34 cellular contexts compared by ENCODE assay signal in genomic region chr20:35421322-35421721, GRCh38. TPM values are rescaled to one million over a fixed set of nuclear protein-coding genes. Genes with fewer than 3 reads are reported as not detected.
"Had no signal": no experiment of that assay in that cellular context is flagged by ENCODE, and none has a peak within 500 bp of the region (broad histone marks: within the 10 kb centered on the region; RNA-seq: fewer than 3 reads in every experiment).

No MANE protein-coding gene starts in this region.

- DNase-seq: hypothalamus; immature natural killer cell; kidney; left colon; left lung; lower lobe of right lung; mesendoderm; naive B cell; natural killer cell; nephron progenitor cell; occipital lobe; stimulated activated CD4-positive, alpha-beta T cell treated with anti-CD3 and anti-CD28 coated beads, Interleukin-12 subunit alpha, Interleukin-12 subunit beta, amount 100 ng/mL, for 4 hours; stimulated activated CD4-positive, alpha-beta T cell treated with anti-CD3 and anti-CD28 coated beads, Interleukin-15, amount 100 ng/mL, for 24 hours; stimulated activated CD4-positive, alpha-beta T cell treated with anti-CD3 and anti-CD28 coated beads, Interleukin-2, amount 100 ng/mL, for 24 hours; stimulated activated CD4-positive, alpha-beta T cell treated with anti-CD3 and anti-CD28 coated beads, Interleukin-4, amount 100 ng/mL, for 1 hour; stimulated activated naive B cell treated with anti-CD40 and anti-IgM and Interleukin-4, amounts not matched to agents 10 μg/mL and 1 μg/mL and 100 μg/mL, for 72 hours; stimulated activated naive CD8-positive, alpha-beta T cell treated with anti-CD3 and anti-CD28 coated beads, Interleukin-15, Interleukin-2, amounts not matched to agents 100 U/mL and 50 U/mL, for 24 hours; stomach; testis; thyroid gland; transverse colon; upper lobe of left lung had no signal

- H3K9me3 ChIP-seq: left lung, lower lobe of right lung, neutrophil, right atrium auricular region, stomach, testis, thyroid gland, transverse colon, upper lobe of left lung, vagina had no signal

- H3K4me2 ChIP-seq: neural progenitor cell had no signal

- H3K9me3 Mint-ChIP-seq: immature natural killer cell; mesothelial cell of epicardium; naive B cell; natural killer cell; nephron progenitor cell; neural progenitor cell; stimulated activated naive B cell treated with anti-CD40 and anti-IgM and Interleukin-4, amounts not matched to agents 10 μg/mL and 1 μg/mL and 100 μg/mL, for 72 hours had no signal

- H3K4me1 ChIP-seq: left lung, lower lobe of right lung, neural progenitor cell, parathyroid adenoma, right atrium auricular region, stomach, testis, thyroid gland, transverse colon, upper lobe of left lung, vagina had no signal

- H3K27ac Mint-ChIP-seq: immature natural killer cell; mesothelial cell of epicardium; naive B cell; natural killer cell; nephron progenitor cell; neural progenitor cell; progenitor cell of endocrine pancreas; stimulated activated naive B cell treated with anti-CD40 and anti-IgM and Interleukin-4, amounts not matched to agents 10 μg/mL and 1 μg/mL and 100 μg/mL, for 72 hours had no signal

- FAIRE-seq: islet of Langerhans, kidney had no signal

- H3K4me3 Mint-ChIP-seq: immature natural killer cell; mesothelial cell of epicardium; naive B cell; natural killer cell; nephron progenitor cell; neural progenitor cell; stimulated activated naive B cell treated with anti-CD40 and anti-IgM and Interleukin-4, amounts not matched to agents 10 μg/mL and 1 μg/mL and 100 μg/mL, for 72 hours had no signal

- H2AFZ ChIP-seq: neural progenitor cell, parathyroid adenoma had no signal

- H3K27ac ChIP-seq: left lung, lower lobe of right lung, neural progenitor cell, neutrophil, parathyroid adenoma, right atrium auricular region, skin epidermis, stomach, testis, thyroid gland, transverse colon, upper lobe of left lung, vagina had no signal

- ATAC-seq: left colon; left lung; lower lobe of right lung; natural killer cell; sciatic nerve; stimulated activated naive B cell treated with anti-CD40 and anti-IgM and Interleukin-4, amounts not matched to agents 10 μg/mL and 1 μg/mL and 100 μg/mL, for 72 hours; stimulated activated naive CD8-positive, alpha-beta T cell treated with anti-CD3 and anti-CD28 coated beads, Interleukin-15, Interleukin-2, amounts not matched to agents 100 U/mL and 50 U/mL, for 24 hours had no signal

- H3K27me3 ChIP-seq: right atrium auricular region, testis, thyroid gland, upper lobe of left lung, vagina had no signal

- H3K4me3 ChIP-seq: left lung, lower lobe of right lung, neural progenitor cell, right atrium auricular region, skin epidermis, stomach, testis, thyroid gland, transverse colon, upper lobe of left lung, vagina had no signal

- H3K4me1 Mint-ChIP-seq: immature natural killer cell; mesothelial cell of epicardium; naive B cell; natural killer cell; nephron progenitor cell; neural progenitor cell; stimulated activated naive B cell treated with anti-CD40 and anti-IgM and Interleukin-4, amounts not matched to agents 10 μg/mL and 1 μg/mL and 100 μg/mL, for 72 hours had no signal

- H3K36me3 ChIP-seq: left lung, lower lobe of right lung, neural progenitor cell, neutrophil, right atrium auricular region, stomach, thyroid gland, transverse colon, upper lobe of left lung, vagina had no signal

- H3K36me3 Mint-ChIP-seq: immature natural killer cell; mesothelial cell of epicardium; naive B cell; natural killer cell; neural progenitor cell; stimulated activated naive B cell treated with anti-CD40 and anti-IgM and Interleukin-4, amounts not matched to agents 10 μg/mL and 1 μg/mL and 100 μg/mL, for 72 hours had no signal

- H3K79me2 ChIP-seq: parathyroid adenoma had no signal

- H3K9ac ChIP-seq: neural progenitor cell, parathyroid adenoma had no signal

RNA-seq across cellular contexts. Expression of gene GDF5, which starts 16.7 kb away (rescaled TPM):
- total RNA-seq: liver, mononuclear cell, natural killer cell, progenitor cell of endocrine pancreas had no signal
- polyA plus RNA-seq: immature natural killer cell, liver had no signal
